Comparison of ENCODE assay signal across 8 cellular contexts in genomic region chr2:200276472-200276871, GRCh38.
"Had no signal": no experiment of that assay in that cellular context is flagged by ENCODE, and none has a peak within 500 bp of the region (broad histone marks: within the 10 kb centered on the region; RNA-seq: fewer than 3 reads in every experiment).

No MANE protein-coding gene starts in this region.

- ATAC-seq: HCT116 had no signal

- H3K4me3 Mint-ChIP-seq: HFFc6, IgD-negative memory B cell had no signal

- DNase-seq: GOT3, H7, HFFc6, KBM-7 had no signal

- H3K27ac Mint-ChIP-seq: HFFc6, IgD-negative memory B cell had no signal

- H3K36me3 ChIP-seq: HAP-1 had no signal

- FAIRE-seq: HTR-8/SVneo had no signal

- H3K27me3 Mint-ChIP-seq: IgD-negative memory B cell had no signal

- H3K9me3 Mint-ChIP-seq: HFFc6, IgD-negative memory B cell had no signal

- H3K4me3 ChIP-seq: HAP-1 had no signal

- H3K9me3 ChIP-seq: HAP-1 had no signal

- H3K4me1 Mint-ChIP-seq: IgD-negative memory B cell had no signal

- H3K36me3 Mint-ChIP-seq: IgD-negative memory B cell had no signal
